1 cellular context compared by ENCODE assay signal in the genomic region with DNA sequence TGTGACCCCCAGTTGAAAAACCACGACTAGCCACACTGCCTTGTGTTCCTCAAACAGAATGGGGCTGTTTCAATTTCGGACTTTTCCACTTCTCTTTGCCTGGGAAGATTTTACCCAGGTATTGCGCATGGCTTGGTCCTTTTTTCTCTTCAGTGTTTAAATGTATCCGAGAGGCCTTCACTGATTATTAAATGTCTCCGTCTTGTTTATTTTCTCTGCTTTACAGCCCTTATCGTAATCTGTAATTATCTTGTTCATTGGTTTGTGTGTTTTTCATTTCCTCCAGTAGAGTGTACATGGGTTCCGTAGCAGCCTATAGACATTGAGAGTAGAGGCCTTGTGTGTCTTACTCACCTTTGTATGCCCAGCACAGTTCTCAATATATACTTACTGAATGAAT.
TF ChIP-seq lines count a peak whose summit lies in the region.

No MANE protein-coding gene starts in this region.

TF ChIP-seq in H1, 55 proteins besides CTCF, POLR2A, EP300 and RAD21:
- no peak for TF ChIP-seq JUN (IDR thresholded peaks at IDR 0.05; ENCODE audit: low read depth, low read length)
- TF ChIP-seq, protein P1, sequence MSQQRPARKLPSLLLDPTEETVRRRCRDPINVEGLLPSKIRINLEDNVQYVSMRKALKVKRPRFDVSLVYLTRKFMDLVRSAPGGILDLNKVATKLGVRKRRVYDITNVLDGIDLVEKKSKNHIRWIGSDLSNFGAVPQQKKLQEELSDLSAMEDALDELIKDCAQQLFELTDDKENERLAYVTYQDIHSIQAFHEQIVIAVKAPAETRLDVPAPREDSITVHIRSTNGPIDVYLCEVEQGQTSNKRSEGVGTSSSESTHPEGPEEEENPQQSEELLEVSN (IDR thresholded peaks at IDR 0.05), result no peak
- TF ChIP-seq BCL11A (IDR thresholded peaks at IDR 0.05; ENCODE audit: low read depth in 2 of 2, low read length in 2 of 2), result no peak
- no peak for TF ChIP-seq ASH2L (IDR thresholded peaks at IDR 0.05; ENCODE audit: low read length)
- no peak for TF ChIP-seq RFX5 (IDR thresholded peaks at IDR 0.05; ENCODE audit: borderline replicate concordance, low read depth, low read length)
- TF ChIP-seq HDAC2 (IDR thresholded peaks at IDR 0.05; ENCODE audit: borderline replicate concordance in 1 of 2, low read depth in 2 of 2, low read length in 2 of 2), result no peak
- TF ChIP-seq TAF7 (optimal IDR thresholded peaks at IDR 0.05; ENCODE audit: borderline replicate concordance, low read depth, low read length), result no peak
- no peak for TF ChIP-seq KDM4A (IDR thresholded peaks at IDR 0.05; ENCODE audit: low read depth, low read length, severe bottlenecking)
- TF ChIP-seq SRF (IDR thresholded peaks at IDR 0.05; ENCODE audit: low read depth, low read length), result no peak
- TF ChIP-seq CBX8 (IDR thresholded peaks at IDR 0.05; ENCODE audit: borderline replicate concordance, low read depth, low read length), result no peak
- no peak for TF ChIP-seq TBP (IDR thresholded peaks at IDR 0.05; ENCODE audit: low read depth, low read length)
- TF ChIP-seq HDAC6 (IDR thresholded peaks at IDR 0.05; ENCODE audit: low read depth, low read length), result no peak
- TF ChIP-seq, protein P2, sequence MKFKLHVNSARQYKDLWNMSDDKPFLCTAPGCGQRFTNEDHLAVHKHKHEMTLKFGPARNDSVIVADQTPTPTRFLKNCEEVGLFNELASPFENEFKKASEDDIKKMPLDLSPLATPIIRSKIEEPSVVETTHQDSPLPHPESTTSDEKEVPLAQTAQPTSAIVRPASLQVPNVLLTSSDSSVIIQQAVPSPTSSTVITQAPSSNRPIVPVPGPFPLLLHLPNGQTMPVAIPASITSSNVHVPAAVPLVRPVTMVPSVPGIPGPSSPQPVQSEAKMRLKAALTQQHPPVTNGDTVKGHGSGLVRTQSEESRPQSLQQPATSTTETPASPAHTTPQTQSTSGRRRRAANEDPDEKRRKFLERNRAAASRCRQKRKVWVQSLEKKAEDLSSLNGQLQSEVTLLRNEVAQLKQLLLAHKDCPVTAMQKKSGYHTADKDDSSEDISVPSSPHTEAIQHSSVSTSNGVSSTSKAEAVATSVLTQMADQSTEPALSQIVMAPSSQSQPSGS (IDR thresholded peaks at IDR 0.05; ENCODE audit: low read length), result no peak
- no peak for TF ChIP-seq CHD2 (IDR thresholded peaks at IDR 0.05; ENCODE audit: low read length)
- TF ChIP-seq, protein P3, sequence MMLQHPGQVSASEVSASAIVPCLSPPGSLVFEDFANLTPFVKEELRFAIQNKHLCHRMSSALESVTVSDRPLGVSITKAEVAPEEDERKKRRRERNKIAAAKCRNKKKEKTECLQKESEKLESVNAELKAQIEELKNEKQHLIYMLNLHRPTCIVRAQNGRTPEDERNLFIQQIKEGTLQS (IDR thresholded peaks at IDR 0.05; ENCODE audit: insufficient read depth, low read depth, low read length), result no peak
- no peak for TF ChIP-seq RNF2 (IDR thresholded peaks at IDR 0.05; ENCODE audit: borderline replicate concordance, low read depth, low read length, missing control alignments, poor library complexity, severe bottlenecking)
- no peak for TF ChIP-seq CEBPB (IDR thresholded peaks at IDR 0.05; ENCODE audit: low read depth, low read length)
- no peak for TF ChIP-seq BACH1 (IDR thresholded peaks at IDR 0.05; ENCODE audit: low read length)
